ENCODE assay signal across 9 cellular contexts in genomic region chr15:85625431-85625830, GRCh38.
DNase-seq lines count a peak whose midpoint lies in the region; ATAC-seq and TF ChIP-seq lines count a peak whose summit lies in the region.
"Had no signal": no experiment of that assay in that cellular context is flagged by ENCODE, and none has a peak within 500 bp of the region (broad histone marks: within the 10 kb centered on the region; RNA-seq: fewer than 3 reads in every experiment).

No MANE protein-coding gene starts in this region.

- H4K20me1 ChIP-seq in osteoblast (ENCODE audit: insufficient read depth, low read length): no peaks in the 10 kb centered on the region

- ATAC-seq in GM18505 (IDR thresholded peaks at IDR 0.05; ENCODE audit: unreplicated experiment) (peak; percentile 10), HG02798 (IDR thresholded peaks at IDR 0.05; ENCODE audit: poor library complexity, unreplicated experiment) (peak; percentile 13), HG02852 (IDR thresholded peaks at IDR 0.05; ENCODE audit: unreplicated experiment) (no peak)
- ATAC-seq in activated naive CD4-positive, alpha-beta T cell treated with anti-CD3 and anti-CD28 coated beads, Interleukin-2, amount 50 U/mL, for 72 hours: peak in 1 of 2 donors; percentile 27

- no peak overlapping the region for H3K9ac ChIP-seq in mesendoderm (ENCODE audit: low read length)

- peaks cover 75% of the 10 kb centered on the region for H3K79me2 ChIP-seq in osteoblast (ENCODE audit: insufficient read depth, low read length)
- H3K79me2 ChIP-seq in mesendoderm (ENCODE audit: control insufficient read depth, insufficient read depth, low read length): peaks cover 5% of the 10 kb centered on the region

- TF ChIP-seq CTCF in osteoblast (IDR thresholded peaks at IDR 0.05; ENCODE audit: extremely low read depth, low read depth, low read length): no peak

- H2AFZ ChIP-seq in osteoblast (ENCODE audit: low read length): no peak overlapping the region

- H3K36me3 ChIP-seq in osteoblast (ENCODE audit: insufficient read depth, low read length) (no peaks in the 10 kb centered on the region), mesendoderm (ENCODE audit: control insufficient read depth, insufficient read depth, low read length) (no peaks in the 10 kb centered on the region)

- no peak for TF ChIP-seq POLR2A in GM18505 (IDR thresholded peaks at IDR 0.05; ENCODE audit: borderline replicate concordance, extremely low read depth, insufficient read depth, insufficient read length)

- peaks cover 10% of the 10 kb centered on the region for H3K79me1 ChIP-seq in mesendoderm (ENCODE audit: low read length)

- H2BK5ac ChIP-seq in mesendoderm (ENCODE audit: low read length): no peak overlapping the region

- H3K4me3 ChIP-seq in osteoblast (ENCODE audit: insufficient read depth, low read length) (no peak overlapping the region), mesendoderm (ENCODE audit: low read length) (no peak overlapping the region)

- H3K27me3 ChIP-seq in osteoblast (ENCODE audit: insufficient read depth, low read length) (no peaks in the 10 kb centered on the region), mesendoderm (ENCODE audit: insufficient read depth, low read length, poor library complexity) (no peaks in the 10 kb centered on the region)

- no peak overlapping the region for H4K5ac ChIP-seq in mesendoderm (ENCODE audit: low read length)

- H3K9me3 ChIP-seq in osteoblast (ENCODE audit: low read depth, low read length): no peaks in the 10 kb centered on the region

- no peak overlapping the region for H3K4ac ChIP-seq in mesendoderm (ENCODE audit: low read depth, low read length)

- no CpG with 5 or more reads among the region's 6 CpGs for WGBS in mesendoderm (ENCODE audit: extremely low coverage, insufficient coverage, low lambda C conversion rate)

- peaks cover 42% of the 10 kb centered on the region for H3K4me1 ChIP-seq in osteoblast (ENCODE audit: insufficient read depth, low read length)
- H3K4me1 ChIP-seq in mesendoderm (ENCODE audit: control insufficient read depth, low read depth, low read length): no peaks in the 10 kb centered on the region

- H3K36me3 Mint-ChIP-seq in activated naive CD4-positive, alpha-beta T cell treated with anti-CD3 and anti-CD28 coated beads, Interleukin-2, amount 50 U/mL, for 72 hours: peaks cover 0 to 7% of the 10 kb centered on the region in 2 donors

- H2BK15ac ChIP-seq in mesendoderm (replicated peaks; ENCODE audit: low read depth): no peak overlapping the region

- H3K56ac ChIP-seq in mesendoderm (ENCODE audit: low read length): no peak overlapping the region

- H3K27ac Mint-ChIP-seq in activated naive CD4-positive, alpha-beta T cell treated with anti-CD3 and anti-CD28 coated beads, Interleukin-2, amount 50 U/mL, for 72 hours: peak overlapping the region; percentile 23 to 66

- H3K4me2 ChIP-seq in osteoblast (ENCODE audit: insufficient read depth, low read length): no peak overlapping the region
- H3K4me2 ChIP-seq in mesendoderm (ENCODE audit: low read length): no peak overlapping the region

- no peaks in the 10 kb centered on the region for H3K9me3 Mint-ChIP-seq in activated naive CD4-positive, alpha-beta T cell treated with anti-CD3 and anti-CD28 coated beads, Interleukin-2, amount 50 U/mL, for 72 hours

- no peak overlapping the region for H3K18ac ChIP-seq in mesendoderm (ENCODE audit: low read length)

- H4K8ac ChIP-seq in mesendoderm (ENCODE audit: low read depth, low read length): no peak overlapping the region

- H2AK5ac ChIP-seq in mesendoderm (ENCODE audit: low read length): no peak overlapping the region

- H2BK120ac ChIP-seq in mesendoderm (ENCODE audit: low read depth, low read length): no peak overlapping the region

- H3K27ac ChIP-seq in osteoblast (ENCODE audit: low read depth, low read length): peak overlapping the region; percentile 98
- H3K27ac ChIP-seq in mesendoderm (ENCODE audit: low read depth, low read length): no peak overlapping the region

- no peak overlapping the region for H3K23ac ChIP-seq in mesendoderm (ENCODE audit: low read length)

- DNase-seq in activated naive CD4-positive, alpha-beta T cell treated with anti-CD3 and anti-CD28 coated beads, Interleukin-2, amount 50 U/mL, for 72 hours (ENCODE audit: low spot score in 2 of 2): no peak
- no peak for DNase-seq in osteoblast (ENCODE audit: insufficient read length, low spot score, missing footprints)
- no peak for DNase-seq in RPMI8226
- no peak for DNase-seq in NCI-H1694 (lab: John Stamatoyannopoulos, UW)
- no peak for DNase-seq in mesendoderm
- DNase-seq: NCI-H226 had no signal
